In the genomic region with DNA sequence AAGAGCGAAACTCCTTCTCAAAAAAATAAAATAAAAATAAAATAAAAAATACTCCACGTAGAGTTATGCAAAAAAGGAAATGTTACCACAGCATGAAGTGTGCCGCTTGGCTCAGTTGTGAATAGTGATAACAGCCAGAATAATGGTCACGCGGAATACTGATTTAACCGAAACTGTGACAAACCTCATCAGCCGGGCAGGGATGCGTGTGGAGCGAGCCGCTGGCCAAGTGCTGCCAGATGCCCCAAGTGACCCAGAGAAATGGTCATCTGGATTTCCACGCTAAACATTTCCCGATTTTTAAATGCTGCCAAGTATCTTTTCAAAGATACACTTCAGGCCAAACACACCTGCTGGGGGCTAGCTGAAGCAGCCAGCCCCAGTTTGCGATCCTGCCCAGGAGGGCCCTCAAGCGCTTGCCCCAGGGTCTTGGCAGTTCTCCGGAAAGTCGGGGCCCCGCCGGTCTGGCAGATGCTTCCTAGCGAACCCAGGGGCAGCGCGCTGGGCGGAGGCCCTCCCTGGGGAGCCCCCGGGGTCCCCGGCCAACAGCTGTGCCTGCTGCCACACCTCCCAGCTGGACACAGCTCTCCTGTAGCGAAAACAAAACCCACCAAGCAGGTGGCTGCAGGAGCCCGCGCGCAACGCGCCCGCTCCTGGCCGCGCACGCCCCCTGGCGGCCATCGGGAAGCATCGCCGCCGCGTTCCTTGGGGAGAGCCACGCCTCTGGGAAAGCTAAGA, we compare ENCODE assay signal across 8 cellular contexts. TPM values are rescaled to one million over a fixed set of nuclear protein-coding genes. Genes with fewer than 3 reads are reported as not detected.
DNase-seq lines count a peak whose midpoint lies in the region; ATAC-seq and TF ChIP-seq lines count a peak whose summit lies in the region.

No MANE protein-coding gene starts in this region.

- H3K36me3 ChIP-seq in lung (ENCODE audit: control insufficient read depth in 2 of 2, insufficient read depth in 2 of 2, low read length in 2 of 2) = peaks cover 0 to 8% of the 10 kb centered on the region in 2 donors

- H3K4me3 ChIP-seq in dorsolateral prefrontal cortex (peak overlapping the region; percentile 26 to 80 (median 60)), lung (peak overlapping the region; percentile 24)

- no peaks in the 10 kb centered on the region for H3K27me3 ChIP-seq in dorsolateral prefrontal cortex
- no peaks in the 10 kb centered on the region for H3K27me3 ChIP-seq in lung (ENCODE audit: control insufficient read depth, insufficient read depth)

- WGBS in lung, 2 donors = 18 to 21% methylated on average over 41 of the region's 41 CpGs

- intact Hi-C loops in dorsolateral prefrontal cortex (cut with DNase I) = loop anchor here (5.0 to 10.0 kb wide), 3 partner anchors 90 to 173 kb away; no protein-coding TSS in a partner anchor

- DNase-seq in NK-92 (lab: John Stamatoyannopoulos, UW; ENCODE audit: unreplicated experiment) (peak; percentile 7), NCI-H2196 treated with DMSO at 0.1 percent for 48 hours (lab: John Stamatoyannopoulos, UW; ENCODE audit: unreplicated experiment) (peak; percentile 21), dorsolateral prefrontal cortex (peak in 8 of 10 donors; percentile 44 to 86 (median 58)), lung (ENCODE audit: low spot score) (peak; percentile 78)
- no peak for DNase-seq in NK-92 treated with Interleukin-12 subunit alpha and Interleukin-12 subunit beta, amount 100 ng/mL, for 24 hours (lab: John Stamatoyannopoulos, UW)
- peak; percentile 62 to 68 for DNase-seq in activated CD4-positive, alpha-beta T cell treated with anti-CD3 and anti-CD28 coated beads, Interleukin-2, amount 50 U/mL, for 24 hours (ENCODE audit: low read depth in 1 of 2, low spot score in 1 of 2)
- DNase-seq in stimulated activated CD4-positive, alpha-beta T cell treated with anti-CD3 and anti-CD28 coated beads, TNF-alpha, amount 100 ng/mL, for 1 hour (ENCODE audit: low read depth in 3 of 3, low spot score in 1 of 3) = peak in 2 of 3 donors; percentile 68 to 80

- ATAC-seq in HG02970 (IDR thresholded peaks at IDR 0.05; ENCODE audit: low FRiP score, unreplicated experiment) = peak; percentile 69
- peak; percentile 92 for ATAC-seq in lung (ENCODE audit: insufficient read depth, low FRiP score)

- H3K4me1 ChIP-seq in lung (ENCODE audit: control insufficient read depth in 2 of 2, insufficient read depth in 2 of 2, low read length in 2 of 2) = peaks cover 0 to 13% of the 10 kb centered on the region in 2 donors

- peak overlapping the region in 3 of 59 donors; percentile 3 to 44 (median 42) for H3K27ac ChIP-seq in dorsolateral prefrontal cortex
- H3K27ac ChIP-seq in lung (ENCODE audit: low read depth in 1 of 2, low read length in 1 of 2) = peak overlapping the region in 1 of 2 donors; percentile 33

- no peaks in the 10 kb centered on the region for H3K9me3 ChIP-seq in lung (ENCODE audit: control insufficient read depth in 2 of 2, insufficient read depth in 1 of 2, low read length in 1 of 2)

- TF ChIP-seq CTCF in dorsolateral prefrontal cortex (IDR thresholded peaks at IDR 0.05 in 54 of 56, conservative IDR thresholded peaks at IDR 0.05 in 2 of 56; ENCODE audit: low read depth in 1 of 56, partially characterized antibody in 56 of 56) (peak; percentile 79 to 100 (median 97)), lung (IDR thresholded peaks at IDR 0.05; ENCODE audit: control extremely low read depth, extremely low read depth) (peak; percentile 95)

RNA-seq across cellular contexts. Expression of a gene that starts 35.1 kb away (rescaled TPM):
- total RNA-seq in dorsolateral prefrontal cortex = 10 to 100 TPM in 73 of 120 experiments, 1 to 10 TPM in 47; 6.4 to 19.8 (median 10.5) TPM
- total RNA-seq in lung = 10 to 100 TPM; 63.4 to 97.4 TPM
- 10 to 100 TPM; 27.1 to 81.0 TPM for polyA plus RNA-seq in lung
